Comparison of ENCODE assay signal across 8 cellular contexts in the genomic region with DNA sequence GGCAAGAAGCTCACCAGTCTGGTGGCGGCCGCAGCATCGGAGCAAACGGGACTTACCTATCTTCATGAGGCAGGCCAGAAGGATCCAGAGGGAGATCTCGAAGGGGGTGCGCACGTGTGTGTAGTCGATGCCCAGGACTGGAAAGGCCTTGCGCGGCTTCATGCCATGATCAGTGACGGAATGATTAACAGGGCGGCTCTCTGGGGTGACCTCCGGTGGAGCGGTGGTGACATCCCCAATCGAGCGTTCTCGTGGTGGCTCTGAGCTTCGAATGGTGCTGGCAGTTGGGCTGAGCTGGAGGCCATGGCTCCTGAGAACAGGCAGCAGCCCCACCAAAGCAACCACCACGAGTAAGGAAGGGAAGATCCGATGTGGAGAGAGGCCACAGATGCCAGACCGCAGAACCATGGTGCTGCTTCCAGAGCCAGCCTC. TPM values are rescaled to one million over a fixed set of nuclear protein-coding genes. Genes with fewer than 3 reads are reported as not detected.
DNase-seq lines count a peak whose midpoint lies in the region; TF ChIP-seq lines count a peak whose summit lies in the region.

No MANE protein-coding gene starts in this region.

- POLR2A ChIA-PET in A673 (lab: Charles Lee; ENCODE audit: low non-redundant PET), result interaction anchor here (0.7 kb wide), 1 partner anchor 248 kb away, joined by 3 read pairs; no protein-coding TSS in a partner anchor

- H3K4me1 ChIP-seq in A673 (ENCODE audit: insufficient read depth, low read length, poor library complexity, severe bottlenecking) (peaks cover 22% of the 10 kb centered on the region), HUES64 (ENCODE audit: insufficient read depth, low read length) (peaks cover 17% of the 10 kb centered on the region; the same call in 1 of the 2 replicates), muscle layer of duodenum (ENCODE audit: control insufficient read depth in 1 of 2, insufficient read depth in 2 of 2, low read length in 2 of 2) (peaks cover 16 to 53% of the 10 kb centered on the region in 2 donors)

- no peaks in the 10 kb centered on the region for H3K27me3 ChIP-seq in A673 (replicated peaks; ENCODE audit: insufficient read depth, low read depth, low read length, poor library complexity)
- H3K27me3 ChIP-seq in HUES64 (ENCODE audit: insufficient read depth, low read length), result no peaks in the 10 kb centered on the region
- no peaks in the 10 kb centered on the region for H3K27me3 ChIP-seq in muscle layer of duodenum (ENCODE audit: low read depth, low read length)

- WGBS in HUES64, result 92% methylated on average over 21 of the region's 21 CpGs

- H3K27ac ChIP-seq in A673 (ENCODE audit: low read depth, low read length, poor library complexity, severe bottlenecking) (no peak overlapping the region), HUES64 (ENCODE audit: low read depth, low read length) (no peak overlapping the region), muscle layer of duodenum (ENCODE audit: low read length) (peak overlapping the region; percentile 93)

- no TSS peak for BruUV-seq in A673 (replicated peaks; lab: Mats Ljungman, UMichigan)

- H3K4me3 ChIP-seq in A673 (ENCODE audit: low read depth, low read length, poor library complexity, severe bottlenecking), result peak overlapping the region; percentile 74
- H3K4me3 ChIP-seq in HUES64 (ENCODE audit: low read length), result peak overlapping the region; percentile 63
- peak overlapping the region; percentile 64 to 70 for H3K4me3 ChIP-seq in cardiac fibroblast (replicated peaks in 1 of 2; ENCODE audit: low read depth in 2 of 2, low read length in 2 of 2)
- H3K4me3 ChIP-seq in muscle layer of duodenum (ENCODE audit: low read depth in 1 of 2, low read length in 2 of 2), result peak overlapping the region; percentile 69 to 85

- H3K9me3 ChIP-seq in A673 (ENCODE audit: low read depth, low read length, poor library complexity, severe bottlenecking) (no peaks in the 10 kb centered on the region), HUES64 (ENCODE audit: insufficient read depth, low read depth, low read length) (no peaks in the 10 kb centered on the region), muscle layer of duodenum (ENCODE audit: control insufficient read depth in 1 of 2, low read length in 2 of 2) (no peaks in the 10 kb centered on the region)

- intact Hi-C loops in A673 (cut with micrococcal nuclease; ENCODE audit: unreplicated experiment), result no loop called here

- DNase-seq in A673 (ENCODE audit: low spot score) (no peak), cardiac fibroblast (ENCODE audit: low read depth in 2 of 2) (no peak), cerebellar cortex (ENCODE audit: low spot score) (no peak), NCI-H146 treated with DMSO at 0.1 percent for 48 hours (lab: John Stamatoyannopoulos, UW; ENCODE audit: unreplicated experiment) (no peak)
- DNase-seq in activated effector memory CD4-positive, alpha-beta T cell treated with Interleukin-2 at 50 U/mL for 16 hours, result no peak
- no peak for DNase-seq in activated CD8-positive, alpha-beta memory T cell treated with anti-CD3 and anti-CD28 coated beads, Interleukin-2, amount 50 U/mL, for 48 hours

- H3K36me3 ChIP-seq in A673 (ENCODE audit: insufficient read depth, low read length, poor library complexity, severe bottlenecking), result no peaks in the 10 kb centered on the region
- H3K36me3 ChIP-seq in HUES64 (ENCODE audit: insufficient read depth, low read length), result no peaks in the 10 kb centered on the region
- no peaks in the 10 kb centered on the region for H3K36me3 ChIP-seq in muscle layer of duodenum (ENCODE audit: control insufficient read depth in 1 of 2, insufficient read depth in 2 of 2, low read length in 2 of 2)

- no peak for TF ChIP-seq CTCF in A673 (conservative IDR thresholded peaks at IDR 0.05; ENCODE audit: low read depth, low read length)
- no peak for TF ChIP-seq CTCF in cardiac fibroblast (IDR thresholded peaks at IDR 0.05; ENCODE audit: low read depth, low read length)

- no peak overlapping the region for H3K9ac ChIP-seq in HUES64 (ENCODE audit: low read depth, low read length)

- CTCF ChIA-PET in A673 (lab: Charles Lee), result interaction anchor here (0.5 kb wide), 1 partner anchor 108 kb away, joined by 4 read pairs; no protein-coding TSS in a partner anchor

RNA-seq across cellular contexts. Expression of a gene that starts 1.0 kb away (rescaled TPM):
- 27.0 and 30.2 TPM in 2 replicates for total RNA-seq in A673 (2021)
- polyA plus RNA-seq in HUES64 (2013, experiment 1 of 2), result 17.4 TPM
- 16.9 TPM for polyA plus RNA-seq in HUES64 (2013, experiment 2 of 2)
